In genomic region chr19:45016388-45017314, GRCh38 we compare ENCODE assay signal across 1 cellular context.
TF ChIP-seq lines count a peak whose summit lies in the region.

No MANE protein-coding gene starts in this region.

TF ChIP-seq in GM23338, 12 proteins besides CTCF, POLR2A, EP300 and RAD21 (continued from another document):
- TF ChIP-seq ZNF462 (CRISPR knock-in tag; IDR thresholded peaks at IDR 0.05) (no peak), ZNF331 (CRISPR knock-in tag; IDR thresholded peaks at IDR 0.05; ENCODE audit: low read depth) (no peak), ZNF114 (CRISPR knock-in tag; IDR thresholded peaks at IDR 0.05) (no peak), JUNB (IDR thresholded peaks at IDR 0.05; ENCODE audit: unreplicated experiment) (no peak), POLR2AphosphoS5 (IDR thresholded peaks at IDR 0.05; ENCODE audit: low read depth) (no peak), NANOG (IDR thresholded peaks at IDR 0.05; ENCODE audit: borderline replicate concordance) (no peak), ETS1 (IDR thresholded peaks at IDR 0.05) (no peak), STAT1 (IDR thresholded peaks at IDR 0.05; ENCODE audit: unreplicated experiment) (no peak), CREB1 (CRISPR knock-in tag; IDR thresholded peaks at IDR 0.05; ENCODE audit: low read depth) (no peak), EZH2 (IDR thresholded peaks at IDR 0.05; ENCODE audit: low read depth, unreplicated experiment) (no peak)
